In the genomic region with DNA sequence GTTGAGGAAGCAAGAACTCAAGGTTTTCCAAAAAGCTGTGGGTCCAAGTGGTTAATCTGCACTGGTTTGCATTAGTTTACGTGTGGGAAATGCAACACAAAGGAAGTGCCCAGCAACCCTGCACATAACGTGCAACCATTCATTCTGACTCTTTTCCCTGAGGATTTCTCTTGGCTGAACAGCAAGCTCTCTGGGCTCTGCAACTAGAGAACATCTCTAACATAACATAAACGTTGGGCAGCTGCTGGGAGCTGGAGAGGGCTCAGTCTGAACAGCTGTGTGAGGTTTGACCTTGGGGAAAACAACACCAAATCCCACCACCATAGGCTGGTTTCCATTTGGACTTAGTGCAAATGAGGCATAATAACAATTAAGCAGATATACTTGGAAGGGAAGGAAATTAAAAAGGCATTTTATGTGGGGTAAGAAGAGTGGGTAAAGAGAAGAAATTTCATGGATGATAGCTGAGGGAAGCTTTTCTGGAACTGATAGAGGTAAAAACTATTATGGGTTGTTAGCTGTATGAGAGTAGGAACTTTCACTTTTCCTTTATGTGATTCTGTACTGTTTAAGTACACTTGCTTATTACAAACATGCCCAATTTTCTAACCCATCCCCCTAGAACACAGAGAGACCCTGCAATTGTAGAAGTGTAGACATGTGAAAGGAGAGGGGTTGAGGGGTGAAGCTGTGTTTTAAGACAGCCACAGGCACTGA, we compare ENCODE assay signal across 15 cellular contexts.
DNase-seq lines count a peak whose midpoint lies in the region; FAIRE-seq and TF ChIP-seq lines count a peak whose summit lies in the region.
"Had no signal": no experiment of that assay in that cellular context is flagged by ENCODE, and none has a peak within 500 bp of the region (broad histone marks: within the 10 kb centered on the region; RNA-seq: fewer than 3 reads in every experiment).

No MANE protein-coding gene starts in this region.

- peak overlapping the region; percentile 29 for H3K4me3 Mint-ChIP-seq in astrocyte (ENCODE audit: unreplicated experiment)

- intact Hi-C loops in stomach (cut with DNase I; ENCODE audit: low total_unique reads), result no loop called here

- DNase-seq in astrocyte (ENCODE audit: low read depth), result no peak
- peak; percentile 39 to 66 for DNase-seq in foreskin fibroblast
- no peak for DNase-seq in KG1 (lab: John Stamatoyannopoulos, UW)
- DNase-seq in activated CD4-positive, alpha-beta T cell treated with anti-CD3 and anti-CD28 coated beads, Interleukin-2, amount 50 U/mL, for 4 hours, result no peak
- no peak for DNase-seq in stomach
- DNase-seq in activated naive CD4-positive, alpha-beta T cell (lab: John Stamatoyannopoulos, UW), result no peak
- DNase-seq: DMS79; NCI-H2029; right lobe of liver; RPMI8226; stimulated activated naive CD8-positive, alpha-beta T cell treated with anti-CD3 and anti-CD28 coated beads, Interleukin-15, Interleukin-2, amounts not matched to agents 100 U/mL and 50 U/mL, for 24 hours; T-helper 2 cell had no signal

- H3K27me3 ChIP-seq in KMS-11 (ENCODE audit: insufficient read depth, low read depth) (no peaks in the 10 kb centered on the region), astrocyte (ENCODE audit: insufficient read depth, low read length) (no peaks in the 10 kb centered on the region), skeletal muscle satellite cell (ENCODE audit: control insufficient read depth, insufficient read depth, low read length) (no peaks in the 10 kb centered on the region), stomach (no peaks in the 10 kb centered on the region)
- H3K27me3 ChIP-seq: right lobe of liver had no signal

- peaks cover 12% of the 10 kb centered on the region for H3K9me3 Mint-ChIP-seq in astrocyte (ENCODE audit: unreplicated experiment)

- no peaks in the 10 kb centered on the region for H3K36me3 Mint-ChIP-seq in astrocyte (ENCODE audit: low read depth, unreplicated experiment)

- FAIRE-seq in astrocyte (lab: Jason Lieb, UNC), result no peak

- 31 to 51% (median 40%) methylated on average over 3 of the region's 3 CpGs for WGBS in stomach, 5 donors

- H3K9ac ChIP-seq in KMS-11 (no peak overlapping the region), astrocyte (ENCODE audit: low read length) (no peak overlapping the region), skeletal muscle satellite cell (ENCODE audit: low read depth, low read length) (peak overlapping the region; percentile 28)

- H3K4me1 ChIP-seq in KMS-11 (ENCODE audit: low read depth, poor library complexity, severe bottlenecking) (peaks cover 13% of the 10 kb centered on the region), astrocyte (ENCODE audit: insufficient read depth, low read length) (no peaks in the 10 kb centered on the region), skeletal muscle satellite cell (ENCODE audit: control insufficient read depth, insufficient read depth, low read length) (peaks cover 21% of the 10 kb centered on the region), stomach (peaks cover 0 to 4% (median 0%) of the 10 kb centered on the region in 4 donors)
- H3K4me1 ChIP-seq: right lobe of liver had no signal

- peaks cover 6% of the 10 kb centered on the region for H3K27me3 Mint-ChIP-seq in astrocyte (ENCODE audit: low read depth, unreplicated experiment)

- H4K20me1 ChIP-seq in KMS-11 (ENCODE audit: insufficient read depth) (no peaks in the 10 kb centered on the region), astrocyte (ENCODE audit: insufficient read depth, low read length) (no peaks in the 10 kb centered on the region)

- H3K4me2 ChIP-seq in KMS-11 (peak overlapping the region; percentile 13; the same call in 1 of the 2 replicates), astrocyte (ENCODE audit: low read length) (no peak overlapping the region), skeletal muscle satellite cell (ENCODE audit: low read length) (peak overlapping the region; percentile 53)

- H3K4me1 Mint-ChIP-seq in astrocyte (ENCODE audit: low read depth, unreplicated experiment), result peaks cover 2% of the 10 kb centered on the region

- TF ChIP-seq POLR2A in stomach (IDR thresholded peaks at IDR 0.05), result no peak

- no peak overlapping the region for H2AFZ ChIP-seq in KMS-11 (ENCODE audit: low read depth)
- H2AFZ ChIP-seq in astrocyte (ENCODE audit: low read depth, low read length), result no peak overlapping the region

- no peaks in the 10 kb centered on the region for H3K36me3 ChIP-seq in KMS-11 (ENCODE audit: insufficient read depth)
- H3K36me3 ChIP-seq in astrocyte (ENCODE audit: insufficient read depth, low read length), result no peaks in the 10 kb centered on the region
- H3K36me3 ChIP-seq in skeletal muscle satellite cell (ENCODE audit: insufficient read depth, low read length), result no peaks in the 10 kb centered on the region
- no peaks in the 10 kb centered on the region for H3K36me3 ChIP-seq in stomach
- H3K36me3 ChIP-seq: right lobe of liver had no signal

- TF ChIP-seq CTCF in KMS-11 (conservative IDR thresholded peaks at IDR 0.05; ENCODE audit: low read depth, low read length), result no peak
- no peak for TF ChIP-seq CTCF in astrocyte (IDR thresholded peaks at IDR 0.05; ENCODE audit: insufficient read depth, low read depth, low read length)
- no peak for TF ChIP-seq CTCF in foreskin fibroblast (IDR thresholded peaks at IDR 0.05; ENCODE audit: low read depth, low read length)
- TF ChIP-seq CTCF in stomach (IDR thresholded peaks at IDR 0.05), result no peak

- H3K27ac ChIP-seq in KMS-11 (no peak overlapping the region), astrocyte (ENCODE audit: low read depth, low read length) (no peak overlapping the region), stomach (peak overlapping the region in 2 of 5 donors; percentile 4 to 23)
- H3K27ac ChIP-seq: C4-2B, right lobe of liver had no signal

- H3K4me3 ChIP-seq in KMS-11 (IDR thresholded peaks at IDR 0.05; ENCODE audit: insufficient read depth, low read depth, low read length), result no peak overlapping the region
- no peak overlapping the region for H3K4me3 ChIP-seq in astrocyte (ENCODE audit: insufficient read depth, low read depth, low read length)
- peak overlapping the region in 1 of 2 donors; percentile 40 for H3K4me3 ChIP-seq in foreskin fibroblast (ENCODE audit: low read depth in 1 of 2, low read length in 2 of 2)
- H3K4me3 ChIP-seq in skeletal muscle satellite cell (ENCODE audit: low read length), result peak overlapping the region; percentile 9
- no peak overlapping the region for H3K4me3 ChIP-seq in stomach
- H3K4me3 ChIP-seq: right lobe of liver had no signal

- no peak for TF ChIP-seq EP300 in stomach (IDR thresholded peaks at IDR 0.05)

- no peak overlapping the region for H3K27ac Mint-ChIP-seq in astrocyte (ENCODE audit: unreplicated experiment)

- H3K79me2 ChIP-seq in KMS-11 (ENCODE audit: insufficient read depth, low read depth) (no peaks in the 10 kb centered on the region), astrocyte (ENCODE audit: insufficient read depth, low read length) (no peaks in the 10 kb centered on the region)

- H3K9me3 ChIP-seq in astrocyte (ENCODE audit: insufficient read depth, low read depth, low read length), result no peaks in the 10 kb centered on the region
- H3K9me3 ChIP-seq in skeletal muscle satellite cell (replicated peaks; ENCODE audit: low read length), result no peaks in the 10 kb centered on the region
- peaks cover 0 to 3% (median 0%) of the 10 kb centered on the region in 4 donors for H3K9me3 ChIP-seq in stomach
- H3K9me3 ChIP-seq: right lobe of liver had no signal

Comparison
In these comparisons a context has a peak if more than half of its experiments do, and no peak if none do; other contexts are left out.
1. DNase-seq: peak in foreskin fibroblast (2 of 2); none in astrocyte (single experiment), KG1 (single experiment), activated CD4-positive, alpha-beta T cell treated with anti-CD3 and anti-CD28 coated beads, Interleukin-2, amount 50 U/mL, for 4 hours (0 of 2), stomach (single experiment) and activated naive CD4-positive, alpha-beta T cell (0 of 4).